ENCODE assay signal across 19 cellular contexts in genomic region chr13:87777395-87777794, GRCh38.
DNase-seq lines count a peak whose midpoint lies in the region; ATAC-seq, FAIRE-seq and TF ChIP-seq lines count a peak whose summit lies in the region.
"Had no signal": no experiment of that assay in that cellular context is flagged by ENCODE, and none has a peak within 500 bp of the region (broad histone marks: within the 10 kb centered on the region; RNA-seq: fewer than 3 reads in every experiment).

No MANE protein-coding gene starts in this region.

- no peaks in the 10 kb centered on the region for H3K4me1 ChIP-seq in astrocyte (ENCODE audit: insufficient read depth, low read length)
- H3K4me1 ChIP-seq: body of pancreas, SJSA1 had no signal

- H3K27ac Mint-ChIP-seq in astrocyte (ENCODE audit: unreplicated experiment): no peak overlapping the region
- peak overlapping the region; percentile 1 for H3K27ac Mint-ChIP-seq in nephron progenitor cell
- H3K27ac Mint-ChIP-seq: CD8-positive, alpha-beta memory T cell; type B pancreatic cell had no signal

- no peak overlapping the region for H3K4me2 ChIP-seq in astrocyte (ENCODE audit: low read length)
- H3K4me2 ChIP-seq: KMS-11 had no signal

- no peaks in the 10 kb centered on the region for H3K79me2 ChIP-seq in astrocyte (ENCODE audit: insufficient read depth, low read length)

- H4K20me1 ChIP-seq in astrocyte (ENCODE audit: insufficient read depth, low read length): no peaks in the 10 kb centered on the region

- H3K4me3 ChIP-seq in astrocyte (ENCODE audit: insufficient read depth, low read depth, low read length): no peak overlapping the region
- H3K4me3 ChIP-seq: body of pancreas, GM23248, SJSA1 had no signal

- no peaks in the 10 kb centered on the region for H3K36me3 ChIP-seq in astrocyte (ENCODE audit: insufficient read depth, low read length)
- H3K36me3 ChIP-seq: neutrophil, SJSA1 had no signal

- no peak for ATAC-seq in HG02798 (IDR thresholded peaks at IDR 0.05; ENCODE audit: poor library complexity, unreplicated experiment)
- ATAC-seq in GM21367 (IDR thresholded peaks at IDR 0.05; ENCODE audit: unreplicated experiment): no peak
- ATAC-seq: body of pancreas had no signal

- H3K9ac ChIP-seq in astrocyte (ENCODE audit: low read length): no peak overlapping the region
- H3K9ac ChIP-seq: GM23248, KMS-11 had no signal

- peak; percentile 3 for DNase-seq in H4 (ENCODE audit: low spot score)
- peak; percentile 77 for DNase-seq in NCI-H146 treated with DMSO at 0.1 percent for 48 hours (lab: John Stamatoyannopoulos, UW; ENCODE audit: unreplicated experiment)
- peak; percentile 0 for DNase-seq in astrocyte (ENCODE audit: low read depth)
- DNase-seq in nephron progenitor cell: no peak
- DNase-seq in glomerular visceral epithelial cell (ENCODE audit: extremely low spot score): no peak
- DNase-seq: body of pancreas; CD8-positive, alpha-beta memory T cell; GM23248; mammary epithelial cell; NCI-H1694 treated with DMSO at 0.1 percent for 48 hours; NCI-H82; stimulated activated CD4-positive, alpha-beta T cell treated with anti-CD3 and anti-CD28 coated beads, Interleukin-4, amount 100 ng/mL, for 24 hours had no signal

- H3K9me3 Mint-ChIP-seq in astrocyte (ENCODE audit: unreplicated experiment) (no peaks in the 10 kb centered on the region), nephron progenitor cell (no peaks in the 10 kb centered on the region)
- H3K9me3 Mint-ChIP-seq: type B pancreatic cell had no signal

- no peaks in the 10 kb centered on the region for H3K27me3 ChIP-seq in astrocyte (ENCODE audit: insufficient read depth, low read length)
- H3K27me3 ChIP-seq: body of pancreas, neutrophil, SJSA1 had no signal

- FAIRE-seq in astrocyte (lab: Jason Lieb, UNC): no peak
- FAIRE-seq: G401.6 had no signal

- H3K36me3 Mint-ChIP-seq in astrocyte (ENCODE audit: low read depth, unreplicated experiment): no peaks in the 10 kb centered on the region
- H3K36me3 Mint-ChIP-seq in nephron progenitor cell (ENCODE audit: low read depth): no peaks in the 10 kb centered on the region
- H3K36me3 Mint-ChIP-seq: CD8-positive, alpha-beta memory T cell; type B pancreatic cell had no signal

- H3K4me1 Mint-ChIP-seq in astrocyte (ENCODE audit: low read depth, unreplicated experiment) (peaks cover 3% of the 10 kb centered on the region), nephron progenitor cell (peaks cover 5% of the 10 kb centered on the region)

- H3K27ac ChIP-seq in astrocyte (ENCODE audit: low read depth, low read length): no peak overlapping the region
- H3K27ac ChIP-seq: body of pancreas, GM23248, KMS-11, neutrophil, SJSA1 had no signal

- H3K4me3 Mint-ChIP-seq in astrocyte (ENCODE audit: unreplicated experiment) (no peak overlapping the region), nephron progenitor cell (no peak overlapping the region)
- H3K4me3 Mint-ChIP-seq: CD8-positive, alpha-beta memory T cell; type B pancreatic cell had no signal

- H2AFZ ChIP-seq in astrocyte (ENCODE audit: low read depth, low read length): peak overlapping the region; percentile 34
- H2AFZ ChIP-seq: GM23248 had no signal

- H3K9me3 ChIP-seq in astrocyte (ENCODE audit: insufficient read depth, low read depth, low read length): no peaks in the 10 kb centered on the region
- H3K9me3 ChIP-seq: body of pancreas, neutrophil, SJSA1 had no signal

- no peaks in the 10 kb centered on the region for H3K27me3 Mint-ChIP-seq in astrocyte (ENCODE audit: low read depth, unreplicated experiment)
- H3K27me3 Mint-ChIP-seq in nephron progenitor cell (ENCODE audit: low read depth, poor library complexity): no peaks in the 10 kb centered on the region
- H3K27me3 Mint-ChIP-seq: CD8-positive, alpha-beta memory T cell had no signal

- no peak for TF ChIP-seq CTCF in astrocyte (IDR thresholded peaks at IDR 0.05; ENCODE audit: insufficient read depth, low read depth, low read length)
- TF ChIP-seq CTCF in nephron progenitor cell (IDR thresholded peaks at IDR 0.05): no peak

Comparison
In these comparisons a context has a peak if more than half of its experiments do, and no peak if none do; other contexts are left out.
1. DNase-seq: peak in H4 (single experiment), NCI-H146 treated with DMSO at 0.1 percent for 48 hours (single experiment) and astrocyte (single experiment); none in nephron progenitor cell (single experiment) and glomerular visceral epithelial cell (single experiment).